8 cellular contexts compared by ENCODE assay signal in genomic region chr4:104491826-104492771, GRCh38. TPM values are rescaled to one million over a fixed set of nuclear protein-coding genes. Genes with fewer than 3 reads are reported as not detected.
DNase-seq lines count a peak whose midpoint lies in the region; ATAC-seq lines count a peak whose summit lies in the region.

No MANE protein-coding gene starts in this region.

- no peak overlapping the region for H2AFZ ChIP-seq in Karpas-422 (ENCODE audit: low read length)

- no peaks in the 10 kb centered on the region for H3K9me3 ChIP-seq in Karpas-422 (ENCODE audit: low read length)

- no peaks in the 10 kb centered on the region for H3K27me3 ChIP-seq in Karpas-422 (ENCODE audit: low read length)

- peaks cover 3% of the 10 kb centered on the region for H3K36me3 Mint-ChIP-seq in activated naive CD8-positive, alpha-beta T cell
- H3K36me3 Mint-ChIP-seq in stimulated activated memory B cell treated with anti-CD40 and anti-IgM and Interleukin-4, amounts not matched to agents 10 μg/mL and 1 μg/mL and 100 μg/mL, for 72 hours: no peaks in the 10 kb centered on the region

- peak overlapping the region; percentile 56; the same call in 1 of the 2 replicates for H3K9ac ChIP-seq in Karpas-422 (ENCODE audit: low read length)

- no peaks in the 10 kb centered on the region for H3K9me2 ChIP-seq in Karpas-422 (replicated peaks; ENCODE audit: insufficient read depth, low read length)

- no peak overlapping the region for H3K27ac ChIP-seq in Karpas-422 (ENCODE audit: low read length)

- H4K20me1 ChIP-seq in Karpas-422 (ENCODE audit: insufficient read depth, low read depth, low read length): no peaks in the 10 kb centered on the region

- peak; percentile 27 for DNase-seq in NCI-H510A treated with DMSO at 0.1 percent for 48 hours (lab: John Stamatoyannopoulos, UW)
- no peak for DNase-seq in NCI-H510A (lab: John Stamatoyannopoulos, UW)
- DNase-seq in Karpas-422: no peak
- DNase-seq in iPS-NIHi7 (ENCODE audit: extremely low spot score): peak; percentile 39
- no peak for DNase-seq in activated CD8-positive, alpha-beta memory T cell treated with anti-CD3 and anti-CD28 coated beads, Interleukin-2, amount 50 U/mL, for 48 hours

- no peak overlapping the region for H3K27ac Mint-ChIP-seq in activated naive CD8-positive, alpha-beta T cell
- no peak overlapping the region for H3K27ac Mint-ChIP-seq in stimulated activated memory B cell treated with anti-CD40 and anti-IgM and Interleukin-4, amounts not matched to agents 10 μg/mL and 1 μg/mL and 100 μg/mL, for 72 hours

- H3K4me2 ChIP-seq in Karpas-422 (ENCODE audit: low read depth, low read length, poor library complexity, severe bottlenecking): peak overlapping the region; percentile 65

- peaks cover 52% of the 10 kb centered on the region for H3K27me3 Mint-ChIP-seq in activated naive CD8-positive, alpha-beta T cell
- peaks cover 50% of the 10 kb centered on the region for H3K27me3 Mint-ChIP-seq in stimulated activated memory B cell treated with anti-CD40 and anti-IgM and Interleukin-4, amounts not matched to agents 10 μg/mL and 1 μg/mL and 100 μg/mL, for 72 hours

- H3K9me3 Mint-ChIP-seq in activated naive CD8-positive, alpha-beta T cell (ENCODE audit: low read depth): no peaks in the 10 kb centered on the region
- no peaks in the 10 kb centered on the region for H3K9me3 Mint-ChIP-seq in stimulated activated memory B cell treated with anti-CD40 and anti-IgM and Interleukin-4, amounts not matched to agents 10 μg/mL and 1 μg/mL and 100 μg/mL, for 72 hours

- H3K4me3 ChIP-seq in Karpas-422 (ENCODE audit: low read length): peak overlapping the region; percentile 60; the same call in 1 of the 2 replicates

- peak; percentile 37 for ATAC-seq in GM21576 (IDR thresholded peaks at IDR 0.05; ENCODE audit: unreplicated experiment)
- no peak for ATAC-seq in stimulated activated memory B cell treated with anti-CD40 and anti-IgM and Interleukin-4, amounts not matched to agents 10 μg/mL and 1 μg/mL and 100 μg/mL, for 72 hours

- no peaks in the 10 kb centered on the region for H3K36me3 ChIP-seq in Karpas-422 (ENCODE audit: insufficient read depth, low read length)

- H3K79me2 ChIP-seq in Karpas-422 (ENCODE audit: low read length): no peaks in the 10 kb centered on the region

- H3K4me1 Mint-ChIP-seq in activated naive CD8-positive, alpha-beta T cell (ENCODE audit: low read depth): peaks cover 34% of the 10 kb centered on the region
- H3K4me1 Mint-ChIP-seq in stimulated activated memory B cell treated with anti-CD40 and anti-IgM and Interleukin-4, amounts not matched to agents 10 μg/mL and 1 μg/mL and 100 μg/mL, for 72 hours: peaks cover 51% of the 10 kb centered on the region

- H3K4me1 ChIP-seq in Karpas-422 (ENCODE audit: low read length): peaks cover 7% of the 10 kb centered on the region

- H3K4me3 Mint-ChIP-seq in activated naive CD8-positive, alpha-beta T cell: peak overlapping the region; percentile 80
- H3K4me3 Mint-ChIP-seq in stimulated activated memory B cell treated with anti-CD40 and anti-IgM and Interleukin-4, amounts not matched to agents 10 μg/mL and 1 μg/mL and 100 μg/mL, for 72 hours: peak overlapping the region; percentile 80

RNA-seq across cellular contexts. Expression of gene CXXC4, which starts 2.6 kb away (rescaled TPM):
- total RNA-seq in Karpas-422 (2014; rRNA removed; shearing (Covaris generic); ENCODE audit: low replicate concordance): not detected in 2 replicates

Comparison
In these comparisons a context has a peak if more than half of its experiments do, and no peak if none do; other contexts are left out.
1. DNase-seq: peak in NCI-H510A treated with DMSO at 0.1 percent for 48 hours (single experiment) and iPS-NIHi7 (single experiment); none in NCI-H510A (single experiment), Karpas-422 (single experiment) and activated CD8-positive, alpha-beta memory T cell treated with anti-CD3 and anti-CD28 coated beads, Interleukin-2, amount 50 U/mL, for 48 hours (single experiment).